Comparison of ENCODE assay signal across 2 cellular contexts in the genomic region with DNA sequence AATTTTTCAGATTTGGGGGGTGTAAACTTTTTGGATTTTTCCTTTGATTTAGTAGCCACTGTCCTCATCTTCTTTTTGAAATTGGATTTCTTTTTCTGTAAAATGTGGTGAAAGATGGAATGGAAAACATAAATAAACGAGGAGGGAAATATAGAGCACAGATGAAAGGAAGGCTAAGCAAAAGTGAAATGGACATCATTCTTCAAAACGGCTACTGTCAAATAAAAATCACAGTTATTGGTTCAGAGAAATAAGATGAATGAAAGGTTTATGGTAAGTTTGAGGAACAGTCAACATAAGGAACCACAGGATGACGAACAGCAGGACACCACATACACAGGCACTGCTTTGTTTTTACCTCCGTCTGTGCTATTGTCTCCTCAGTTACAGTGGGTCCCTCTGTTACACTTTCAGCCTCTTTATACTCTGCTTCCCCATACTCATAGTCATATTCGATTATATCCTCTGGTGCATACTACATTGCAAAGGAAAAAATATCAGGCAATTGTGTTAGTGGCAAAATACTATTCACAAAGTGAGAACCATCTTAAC.
TF ChIP-seq lines count a peak whose summit lies in the region.

No MANE protein-coding gene starts in this region.

TF ChIP-seq in GM23338, 12 proteins besides CTCF, POLR2A, EP300 and RAD21:
- TF ChIP-seq, protein P1, sequence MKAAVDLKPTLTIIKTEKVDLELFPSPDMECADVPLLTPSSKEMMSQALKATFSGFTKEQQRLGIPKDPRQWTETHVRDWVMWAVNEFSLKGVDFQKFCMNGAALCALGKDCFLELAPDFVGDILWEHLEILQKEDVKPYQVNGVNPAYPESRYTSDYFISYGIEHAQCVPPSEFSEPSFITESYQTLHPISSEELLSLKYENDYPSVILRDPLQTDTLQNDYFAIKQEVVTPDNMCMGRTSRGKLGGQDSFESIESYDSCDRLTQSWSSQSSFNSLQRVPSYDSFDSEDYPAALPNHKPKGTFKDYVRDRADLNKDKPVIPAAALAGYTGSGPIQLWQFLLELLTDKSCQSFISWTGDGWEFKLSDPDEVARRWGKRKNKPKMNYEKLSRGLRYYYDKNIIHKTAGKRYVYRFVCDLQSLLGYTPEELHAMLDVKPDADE (IDR thresholded peaks at IDR 0.05) = no peak
- TF ChIP-seq, protein P2, sequence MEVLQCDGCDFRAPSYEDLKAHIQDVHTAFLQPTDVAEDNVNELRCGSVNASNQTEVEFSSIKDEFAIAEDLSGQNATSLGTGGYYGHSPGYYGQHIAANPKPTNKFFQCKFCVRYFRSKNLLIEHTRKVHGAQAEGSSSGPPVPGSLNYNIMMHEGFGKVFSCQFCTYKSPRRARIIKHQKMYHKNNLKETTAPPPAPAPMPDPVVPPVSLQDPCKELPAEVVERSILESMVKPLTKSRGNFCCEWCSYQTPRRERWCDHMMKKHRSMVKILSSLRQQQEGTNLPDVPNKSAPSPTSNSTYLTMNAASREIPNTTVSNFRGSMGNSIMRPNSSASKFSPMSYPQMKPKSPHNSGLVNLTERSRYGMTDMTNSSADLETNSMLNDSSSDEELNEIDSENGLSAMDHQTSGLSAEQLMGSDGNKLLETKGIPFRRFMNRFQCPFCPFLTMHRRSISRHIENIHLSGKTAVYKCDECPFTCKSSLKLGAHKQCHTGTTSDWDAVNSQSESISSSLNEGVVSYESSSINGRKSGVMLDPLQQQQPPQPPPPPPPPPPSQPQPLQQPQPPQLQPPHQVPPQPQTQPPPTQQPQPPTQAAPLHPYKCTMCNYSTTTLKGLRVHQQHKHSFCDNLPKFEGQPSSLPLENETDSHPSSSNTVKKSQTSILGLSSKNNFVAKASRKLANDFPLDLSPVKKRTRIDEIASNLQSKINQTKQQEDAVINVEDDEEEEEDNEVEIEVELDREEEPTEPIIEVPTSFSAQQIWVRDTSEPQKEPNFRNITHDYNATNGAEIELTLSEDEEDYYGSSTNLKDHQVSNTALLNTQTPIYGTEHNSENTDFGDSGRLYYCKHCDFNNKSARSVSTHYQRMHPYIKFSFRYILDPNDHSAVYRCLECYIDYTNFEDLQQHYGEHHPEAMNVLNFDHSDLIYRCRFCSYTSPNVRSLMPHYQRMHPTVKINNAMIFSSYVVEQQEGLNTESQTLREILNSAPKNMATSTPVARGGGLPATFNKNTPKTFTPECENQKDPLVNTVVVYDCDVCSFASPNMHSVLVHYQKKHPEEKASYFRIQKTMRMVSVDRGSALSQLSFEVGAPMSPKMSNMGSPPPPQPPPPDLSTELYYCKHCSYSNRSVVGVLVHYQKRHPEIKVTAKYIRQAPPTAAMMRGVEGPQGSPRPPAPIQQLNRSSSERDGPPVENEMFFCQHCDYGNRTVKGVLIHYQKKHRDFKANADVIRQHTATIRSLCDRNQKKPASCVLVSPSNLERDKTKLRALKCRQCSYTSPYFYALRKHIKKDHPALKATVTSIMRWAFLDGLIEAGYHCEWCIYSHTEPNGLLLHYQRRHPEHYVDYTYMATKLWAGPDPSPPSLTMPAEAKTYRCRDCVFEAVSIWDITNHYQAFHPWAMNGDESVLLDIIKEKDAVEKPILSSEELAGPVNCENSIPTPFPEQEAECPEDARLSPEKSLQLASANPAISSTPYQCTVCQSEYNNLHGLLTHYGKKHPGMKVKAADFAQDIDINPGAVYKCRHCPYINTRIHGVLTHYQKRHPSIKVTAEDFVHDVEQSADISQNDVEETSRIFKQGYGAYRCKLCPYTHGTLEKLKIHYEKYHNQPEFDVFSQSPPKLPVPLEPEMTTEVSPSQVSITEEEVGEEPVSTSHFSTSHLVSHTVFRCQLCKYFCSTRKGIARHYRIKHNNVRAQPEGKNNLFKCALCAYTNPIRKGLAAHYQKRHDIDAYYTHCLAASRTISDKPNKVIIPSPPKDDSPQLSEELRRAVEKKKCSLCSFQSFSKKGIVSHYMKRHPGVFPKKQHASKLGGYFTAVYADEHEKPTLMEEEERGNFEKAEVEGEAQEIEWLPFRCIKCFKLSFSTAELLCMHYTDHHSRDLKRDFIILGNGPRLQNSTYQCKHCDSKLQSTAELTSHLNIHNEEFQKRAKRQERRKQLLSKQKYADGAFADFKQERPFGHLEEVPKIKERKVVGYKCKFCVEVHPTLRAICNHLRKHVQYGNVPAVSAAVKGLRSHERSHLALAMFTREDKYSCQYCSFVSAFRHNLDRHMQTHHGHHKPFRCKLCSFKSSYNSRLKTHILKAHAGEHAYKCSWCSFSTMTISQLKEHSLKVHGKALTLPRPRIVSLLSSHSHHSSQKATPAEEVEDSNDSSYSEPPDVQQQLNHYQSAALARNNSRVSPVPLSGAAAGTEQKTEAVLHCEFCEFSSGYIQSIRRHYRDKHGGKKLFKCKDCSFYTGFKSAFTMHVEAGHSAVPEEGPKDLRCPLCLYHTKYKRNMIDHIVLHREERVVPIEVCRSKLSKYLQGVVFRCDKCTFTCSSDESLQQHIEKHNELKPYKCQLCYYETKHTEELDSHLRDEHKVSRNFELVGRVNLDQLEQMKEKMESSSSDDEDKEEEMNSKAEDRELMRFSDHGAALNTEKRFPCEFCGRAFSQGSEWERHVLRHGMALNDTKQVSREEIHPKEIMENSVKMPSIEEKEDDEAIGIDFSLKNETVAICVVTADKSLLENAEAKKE (CRISPR knock-in tag; IDR thresholded peaks at IDR 0.05) = no peak
- TF ChIP-seq POLR2AphosphoS5 (IDR thresholded peaks at IDR 0.05; ENCODE audit: low read depth) (no peak), ZNF114 (CRISPR knock-in tag; IDR thresholded peaks at IDR 0.05) (no peak), JUNB (IDR thresholded peaks at IDR 0.05; ENCODE audit: unreplicated experiment) (no peak), EZH2 (IDR thresholded peaks at IDR 0.05; ENCODE audit: low read depth, unreplicated experiment) (no peak)

TF ChIP-seq in H1, 55 proteins besides CTCF, POLR2A, EP300 and RAD21:
- TF ChIP-seq TCF12 (IDR thresholded peaks at IDR 0.05; ENCODE audit: low read depth, low read length) (no peak), CBX8 (IDR thresholded peaks at IDR 0.05; ENCODE audit: borderline replicate concordance, low read depth, low read length) (no peak)
